ENCODE assay signal across 16 cellular contexts in genomic region chr7:128102490-128103291, GRCh38.
DNase-seq lines count a peak whose midpoint lies in the region; ATAC-seq and TF ChIP-seq lines count a peak whose summit lies in the region.
"Had no signal": no experiment of that assay in that cellular context is flagged by ENCODE, and none has a peak within 500 bp of the region (broad histone marks: within the 10 kb centered on the region; RNA-seq: fewer than 3 reads in every experiment).

No MANE protein-coding gene starts in this region.

- no peak for ATAC-seq in activated CD8-positive, alpha-beta T cell treated with anti-CD3 and anti-CD28 coated beads, Interleukin-2, amount 10 ng/mL, durations not matched to agents 7 days and 5 days
- ATAC-seq in naive thymus-derived CD8-positive, alpha-beta T cell: no peak

- peaks cover 6% of the 10 kb centered on the region for H3K4me1 Mint-ChIP-seq in Caco-2 (ENCODE audit: low read depth, unreplicated experiment)
- peaks cover 54% of the 10 kb centered on the region for H3K4me1 Mint-ChIP-seq in activated CD8-positive, alpha-beta T cell treated with anti-CD3 and anti-CD28 coated beads, Interleukin-2, amount 10 ng/mL, durations not matched to agents 7 days and 5 days (ENCODE audit: low read depth)
- H3K4me1 Mint-ChIP-seq in naive thymus-derived CD8-positive, alpha-beta T cell: peaks cover 31 to 70% (median 60%) of the 10 kb centered on the region in 4 donors

- CTCF ChIA-PET in Caco-2 (lab: Charles Lee): interaction anchor here (0.6 to 1.3 kb wide), 3 partner anchors 106 to 215 kb away, joined by 3 to 5 read pairs (median 4); no protein-coding TSS in a partner anchor
- CTCF ChIA-PET in activated CD8-positive, alpha-beta T cell treated with anti-CD3 and anti-CD28 coated beads, Interleukin-2, amount 10 ng/mL, durations not matched to agents 7 days and 5 days (lab: Charles Lee): interaction anchor here (1.0 to 3.3 kb wide), 2 partner anchors 106 to 218 kb away, joined by 3 to 16 read pairs; no protein-coding TSS in a partner anchor

- H3K27ac ChIP-seq in SJCRH30: no peak overlapping the region
- H3K27ac ChIP-seq: psoas muscle, suprapubic skin had no signal

- no peak overlapping the region for H3K4me3 ChIP-seq in Caco-2 (ENCODE audit: low read depth, low read length)
- H3K4me3 ChIP-seq in SJCRH30: no peak overlapping the region

- H3K9me3 ChIP-seq in Caco-2 (no peaks in the 10 kb centered on the region), SJCRH30 (replicated peaks) (no peaks in the 10 kb centered on the region)
- H3K9me3 ChIP-seq: psoas muscle, suprapubic skin had no signal

- intact Hi-C loops in Caco-2 (cut with micrococcal nuclease; ENCODE audit: unreplicated experiment): no loop called here

- no peak overlapping the region for H3K4me3 Mint-ChIP-seq in Caco-2 (ENCODE audit: unreplicated experiment)
- peak overlapping the region; percentile 74 for H3K4me3 Mint-ChIP-seq in activated CD8-positive, alpha-beta T cell treated with anti-CD3 and anti-CD28 coated beads, Interleukin-2, amount 10 ng/mL, durations not matched to agents 7 days and 5 days
- peak overlapping the region; percentile 31 to 80 (median 67) for H3K4me3 Mint-ChIP-seq in naive thymus-derived CD8-positive, alpha-beta T cell

- POLR2A ChIA-PET in Caco-2 (lab: Charles Lee): no interaction called here
- POLR2A ChIA-PET in activated CD8-positive, alpha-beta T cell treated with anti-CD3 and anti-CD28 coated beads, Interleukin-2, amount 10 ng/mL, durations not matched to agents 7 days and 5 days (lab: Charles Lee): interaction anchor here (0.8 kb wide), 1 partner anchor 42 kb away, joined by 3 read pairs; no protein-coding TSS in a partner anchor
- POLR2A ChIA-PET in naive thymus-derived CD8-positive, alpha-beta T cell (lab: Charles Lee): interaction anchor here (1.8 kb wide), 1 partner anchor 33 kb away, joined by 6 read pairs; no protein-coding TSS in a partner anchor

- H3K27ac Mint-ChIP-seq in Caco-2 (ENCODE audit: unreplicated experiment): peak overlapping the region; percentile 25
- H3K27ac Mint-ChIP-seq in activated CD8-positive, alpha-beta T cell treated with anti-CD3 and anti-CD28 coated beads, Interleukin-2, amount 10 ng/mL, durations not matched to agents 7 days and 5 days: peak overlapping the region; percentile 64
- peak overlapping the region in 8 of 10 donors; percentile 14 to 75 (median 34) for H3K27ac Mint-ChIP-seq in naive thymus-derived CD8-positive, alpha-beta T cell
- H3K27ac Mint-ChIP-seq: T-helper 1 cell treated with Interleukin-12 subunit alpha and Interleukin-12 subunit beta and Interleukin-4 antibody, amounts not matched to agents 30 μg/mL and 1 μg/mL, for 36 hours had no signal

- TF ChIP-seq CTCF in Caco-2 (IDR thresholded peaks at IDR 0.05; ENCODE audit: insufficient read depth in 1 of 2, low read depth in 1 of 2, low read length in 1 of 2, severe bottlenecking in 1 of 2, unreplicated experiment in 1 of 2): no peak

- H3K27me3 ChIP-seq in Caco-2 (replicated peaks; ENCODE audit: control insufficient read depth, insufficient read depth, low read length): no peaks in the 10 kb centered on the region
- no peaks in the 10 kb centered on the region for H3K27me3 ChIP-seq in SJCRH30

- BruUV-seq in Caco-2 (replicated peaks; lab: Mats Ljungman, UMichigan): no TSS peak

- H3K4me1 ChIP-seq in Caco-2 (no peaks in the 10 kb centered on the region), SJCRH30 (no peaks in the 10 kb centered on the region)
- H3K4me1 ChIP-seq: psoas muscle had no signal

- H3K36me3 Mint-ChIP-seq in Caco-2 (ENCODE audit: insufficient read depth, unreplicated experiment): peaks cover 72% of the 10 kb centered on the region
- H3K36me3 Mint-ChIP-seq in activated CD8-positive, alpha-beta T cell treated with anti-CD3 and anti-CD28 coated beads, Interleukin-2, amount 10 ng/mL, durations not matched to agents 7 days and 5 days (ENCODE audit: low read depth): no peaks in the 10 kb centered on the region
- no peaks in the 10 kb centered on the region for H3K36me3 Mint-ChIP-seq in naive thymus-derived CD8-positive, alpha-beta T cell

- DNase-seq in DMS53 (lab: John Stamatoyannopoulos, UW): peak; percentile 33
- DNase-seq in DMS53 treated with DMSO at 0.1 percent for 48 hours (lab: John Stamatoyannopoulos, UW; ENCODE audit: unreplicated experiment): no peak
- DNase-seq in Caco-2: no peak
- no peak for DNase-seq in activated CD8-positive, alpha-beta T cell treated with anti-CD3 and anti-CD28 coated beads, Interleukin-2, amount 10 ng/mL, durations not matched to agents 7 days and 5 days
- no peak for DNase-seq in naive thymus-derived CD8-positive, alpha-beta T cell
- no peak for DNase-seq in amygdala (lab: John Stamatoyannopoulos, UW)
- DNase-seq in SIG-M5 treated with dmso at 0.1 percent for 504 hours (lab: John Stamatoyannopoulos, UW; ENCODE audit: unreplicated experiment): no peak
- DNase-seq in SJCRH30: no peak
- DNase-seq: 8988T; activated gamma-delta T cell; effector CD4-positive, alpha-beta T cell; NCI-H187 treated with DMSO at 0.1 percent for 48 hours; NCI-H69 had no signal

- no peaks in the 10 kb centered on the region for H3K9me3 Mint-ChIP-seq in Caco-2 (ENCODE audit: unreplicated experiment)
- no peaks in the 10 kb centered on the region for H3K9me3 Mint-ChIP-seq in activated CD8-positive, alpha-beta T cell treated with anti-CD3 and anti-CD28 coated beads, Interleukin-2, amount 10 ng/mL, durations not matched to agents 7 days and 5 days (ENCODE audit: insufficient read depth)
- peaks cover 0 to 3% (median 0%) of the 10 kb centered on the region in 9 donors for H3K9me3 Mint-ChIP-seq in naive thymus-derived CD8-positive, alpha-beta T cell
- H3K9me3 Mint-ChIP-seq: T-helper 1 cell treated with Interleukin-12 subunit alpha and Interleukin-12 subunit beta and Interleukin-4 antibody, amounts not matched to agents 30 μg/mL and 1 μg/mL, for 36 hours had no signal

- H3K36me3 ChIP-seq in Caco-2 (ENCODE audit: control insufficient read depth, insufficient read depth, low read length): no peaks in the 10 kb centered on the region
- H3K36me3 ChIP-seq in SJCRH30: peaks cover 3% of the 10 kb centered on the region
- H3K36me3 ChIP-seq: suprapubic skin had no signal

- peaks cover 4% of the 10 kb centered on the region for H3K27me3 Mint-ChIP-seq in Caco-2 (ENCODE audit: insufficient read depth, unreplicated experiment)
- no peaks in the 10 kb centered on the region for H3K27me3 Mint-ChIP-seq in activated CD8-positive, alpha-beta T cell treated with anti-CD3 and anti-CD28 coated beads, Interleukin-2, amount 10 ng/mL, durations not matched to agents 7 days and 5 days (ENCODE audit: low read depth)
- no peaks in the 10 kb centered on the region for H3K27me3 Mint-ChIP-seq in naive thymus-derived CD8-positive, alpha-beta T cell
